ENCODE assay signal across 10 cellular contexts in genomic region chr14:74549588-74549987, GRCh38. TPM values are rescaled to one million over a fixed set of nuclear protein-coding genes. Genes with fewer than 3 reads are reported as not detected.
DNase-seq lines count a peak whose midpoint lies in the region; ATAC-seq, FAIRE-seq and TF ChIP-seq lines count a peak whose summit lies in the region.
"Had no signal": no experiment of that assay in that cellular context is flagged by ENCODE, and none has a peak within 500 bp of the region (broad histone marks: within the 10 kb centered on the region; RNA-seq: fewer than 3 reads in every experiment).

No MANE protein-coding gene starts in this region.

- peak; percentile 45 to 62 for TF ChIP-seq RAD21 in H1 (IDR thresholded peaks at IDR 0.05 in 1 of 2, conservative IDR thresholded peaks at IDR 0.05 in 1 of 2; ENCODE audit: low read depth in 2 of 2, low read length in 2 of 2)

- no peak overlapping the region for H3K23ac ChIP-seq in H1 (ENCODE audit: insufficient read length)

- H4K8ac ChIP-seq in H1 (ENCODE audit: extremely low read depth, insufficient read depth, low read length) = no peak overlapping the region

- intact Hi-C loops in posterior vena cava (cut with DNase I) = no loop called here

- peak; percentile 55 to 68 (median 58) for TF ChIP-seq CTCF in H1 (IDR thresholded peaks at IDR 0.05; ENCODE audit: control extremely low read depth in 1 of 3, insufficient read depth in 1 of 3, low read depth in 1 of 3, low read length in 3 of 3)

- no peak for FAIRE-seq in H1 (lab: Jason Lieb, UNC)

- no peak overlapping the region for H3K18ac ChIP-seq in H1 (ENCODE audit: extremely low read depth, low read length)

- no peak overlapping the region for H3K56ac ChIP-seq in H1 (replicated peaks; ENCODE audit: insufficient read length, low read depth, low read length)

- peaks cover 2% of the 10 kb centered on the region; the same call in 1 of the 2 replicates for H3K23me2 ChIP-seq in H1 (ENCODE audit: low read depth, low read length)

- H3K4me1 ChIP-seq in H1 (replicated peaks in 1 of 4; ENCODE audit: control insufficient read depth in 3 of 4, insufficient read depth in 4 of 4, low read length in 3 of 4) = peaks cover 0 to 16% (median 6%) of the 10 kb centered on the region in 4 experiments; a peak in 6 of 7 replicates

- H4K20me1 ChIP-seq in H1 (replicated peaks in 1 of 2; ENCODE audit: control insufficient read depth in 1 of 2, insufficient read depth in 2 of 2, low read length in 2 of 2) = no peaks in the 10 kb centered on the region

- CTCF ChIA-PET in H1 (lab: Charles Lee; ENCODE audit: partially characterized antibody) = interaction anchor here (0.7 to 2.5 kb wide), 12 partner anchors 9 to 92 kb away, joined by 3 to 9 read pairs (median 5); partner anchors contain the start of gene LTBP2

- no peak overlapping the region for H2BK15ac ChIP-seq in H1 (ENCODE audit: low read length)

- no peak overlapping the region for H3K14ac ChIP-seq in H1 (ENCODE audit: insufficient read length)

- POLR2A ChIA-PET in H1 (lab: Charles Lee; ENCODE audit: partially characterized antibody) = interaction anchor here (1.3 kb wide), 1 partner anchor 202 kb away, joined by 3 read pairs; the partner anchor contains the start of gene VRTN

- no peak overlapping the region for H2BK12ac ChIP-seq in H1 (ENCODE audit: low read depth, low read length)

- no peak overlapping the region for H3K4me3 ChIP-seq in H1 (ENCODE audit: extremely low read depth in 1 of 4, insufficient read depth in 2 of 4, low read depth in 3 of 4, low read length in 4 of 4)

- H3K4me2 ChIP-seq in H1 (ENCODE audit: insufficient read depth in 1 of 2, low read depth in 2 of 2, low read length in 2 of 2) = no peak overlapping the region

- H3K79me2 ChIP-seq in H1 (ENCODE audit: control insufficient read depth in 1 of 2, insufficient read depth in 2 of 2, low read length in 2 of 2) = no peaks in the 10 kb centered on the region

- TF ChIP-seq EP300 in H1 (IDR thresholded peaks at IDR 0.05; ENCODE audit: borderline replicate concordance in 1 of 2, low read depth in 2 of 2, low read length in 2 of 2) = no peak

- H3K9me3 ChIP-seq in H1 (ENCODE audit: insufficient read depth in 2 of 2, low read depth in 1 of 2, low read length in 1 of 2) = no peaks in the 10 kb centered on the region

- ATAC-seq in GM21576 (IDR thresholded peaks at IDR 0.05; ENCODE audit: unreplicated experiment) = no peak
- no peak for ATAC-seq in HG03571 (IDR thresholded peaks at IDR 0.05; ENCODE audit: unreplicated experiment)
- ATAC-seq in GM21723 (IDR thresholded peaks at IDR 0.05; ENCODE audit: unreplicated experiment) = no peak

- H2AK5ac ChIP-seq in H1 (ENCODE audit: low read depth, low read length) = 0 out of 2 replicates have a peak overlapping the region, but pooled peaks have one; percentile 9

- no peak for TF ChIP-seq POLR2A in H1 (IDR thresholded peaks at IDR 0.05; ENCODE audit: control extremely low read depth in 1 of 2, low read depth in 2 of 2, low read length in 2 of 2)

- peak overlapping the region; percentile 7 for H4K91ac ChIP-seq in H1 (replicated peaks; ENCODE audit: insufficient read length, low read length)

- no peak overlapping the region for H4K5ac ChIP-seq in H1 (ENCODE audit: insufficient read length, low read depth, low read length)

- 75% methylated on average over 1 of the region's 1 CpG; no CpG with 5 or more reads in 1 of the 2 experiments for WGBS in H1 (ENCODE audit: extremely low coverage in 1 of 2, insufficient coverage in 1 of 2, insufficient read length in 1 of 2, insufficient replicate concordance in 2 of 2, low coverage in 1 of 2, low lambda C conversion rate in 2 of 2, missing lambda C conversion rate in 1 of 2), 2 experiments

- no peak overlapping the region for H2AFZ ChIP-seq in H1 (ENCODE audit: low read length)

- H2BK20ac ChIP-seq in H1 (ENCODE audit: low read length) = no peak overlapping the region

- no peak overlapping the region for H3K4ac ChIP-seq in H1 (replicated peaks; ENCODE audit: insufficient read length, low read depth, low read length)

- no peak overlapping the region for H2BK120ac ChIP-seq in H1 (replicated peaks; ENCODE audit: low read depth, low read length)

- DNase-seq in EH (ENCODE audit: low read depth) = peak; percentile 16
- peak; percentile 29 for DNase-seq in M059J (ENCODE audit: low read depth)
- DNase-seq in H1 (ENCODE audit: low read depth in 1 of 2, low spot score in 2 of 2) = no peak
- DNase-seq in posterior vena cava (ENCODE audit: low spot score) = peak; percentile 74
- no peak for DNase-seq in stimulated activated CD4-positive, alpha-beta T cell treated with anti-CD3 and anti-CD28 coated beads, Interleukin-4, amount 100 ng/mL, for 1 hour
- DNase-seq: activated T-cell treated with anti-CD3 and anti-CD28 coated beads, Interleukin-2, amount 50 U/mL, for 48 hours; NCI-H69 had no signal

- no peaks in the 10 kb centered on the region for H3K79me1 ChIP-seq in H1 (ENCODE audit: low read depth, low read length)

- H3K27ac ChIP-seq in H1 (ENCODE audit: low read depth, low read length) = no peak overlapping the region

- no peak overlapping the region for H3K9ac ChIP-seq in H1 (replicated peaks in 1 of 4; ENCODE audit: extremely low read depth in 1 of 4, low read depth in 3 of 4, low read length in 3 of 4)

- H3K27me3 ChIP-seq in H1 (replicated peaks in 1 of 4; ENCODE audit: control insufficient read depth in 3 of 4, extremely low read depth in 1 of 4, insufficient read depth in 3 of 4, low read length in 3 of 4) = no peaks in the 10 kb centered on the region

- H3K36me3 ChIP-seq in H1 (ENCODE audit: control insufficient read depth in 2 of 4, insufficient read depth in 4 of 4, low read length in 3 of 4) = no peaks in the 10 kb centered on the region

- H2BK5ac ChIP-seq in H1 (ENCODE audit: low read depth, low read length) = 0 out of 2 replicates have a peak overlapping the region, but pooled peaks have one; percentile 16

TF ChIP-seq in H1, 55 proteins besides CTCF, POLR2A, EP300 and RAD21:
- TF ChIP-seq EZH2 (IDR thresholded peaks at IDR 0.05; ENCODE audit: low read depth, low read length, severe bottlenecking) (no peak), CBX8 (IDR thresholded peaks at IDR 0.05; ENCODE audit: borderline replicate concordance, low read depth, low read length) (no peak), SAP30 (IDR thresholded peaks at IDR 0.05; ENCODE audit: insufficient read depth, insufficient replicate concordance, low read length) (no peak)

RNA-seq across cellular contexts. Expression of gene ISCA2, which starts 56.0 kb away (rescaled TPM):
- 29.8 and 33.6 TPM in 2 replicates for total RNA-seq in M059J (2014; rRNA removed; shearing (Covaris generic))
- total RNA-seq in H1 (2021; fragmentation: NEBNext Ultra II Directional; extraction: Animal tissue kit (Norgen Biotek cat#: 25700)) = 43.5 and 51.5 TPM in 2 replicates
- 58.2 and 78.6 TPM in 2 replicates for polyA plus RNA-seq in H1 (2011; rRNA removed)
- 56.9 TPM for polyA plus RNA-seq in H1 (2011; cell fraction: cytosol; rRNA removed)
- polyA plus RNA-seq in H1 (2011; cell fraction: nucleus; rRNA removed) = 14.9 TPM
- polyA plus RNA-seq in H1 (2012, experiment 1 of 2) = 29.6 to 43.0 TPM (median 33.9 TPM) in 4 replicates
- 100 TPM for polyA plus RNA-seq in H1 (2012, experiment 2 of 2)
- polyA plus RNA-seq in H1 (2013, experiment 1 of 2) = 37.6 TPM
- 40.2 TPM for polyA plus RNA-seq in H1 (2013, experiment 2 of 2)
- polyA minus RNA-seq in H1 (2011; rRNA and poly(A)+ RNA removed) = 13.1 and 13.7 TPM in 2 replicates
- 20.4 TPM for polyA minus RNA-seq in H1 (2011; cell fraction: cytosol; rRNA and poly(A)+ RNA removed)
- 8.2 TPM for polyA minus RNA-seq in H1 (2011; cell fraction: nucleus; rRNA and poly(A)+ RNA removed)
- 10 to 100 TPM in 1 of 2 donors, 1 to 10 TPM in 1; 9.3 to 12.9 TPM for total RNA-seq in posterior vena cava

RNA-seq across cellular contexts. Expression of gene NPC2, which starts 56.5 kb away (rescaled TPM):
- total RNA-seq in M059J (2014; rRNA removed; shearing (Covaris generic)) = 390 and 816 TPM in 2 replicates
- 168 and 178 TPM in 2 replicates for total RNA-seq in H1 (2021; fragmentation: NEBNext Ultra II Directional; extraction: Animal tissue kit (Norgen Biotek cat#: 25700))
- 258 and 287 TPM in 2 replicates for polyA plus RNA-seq in H1 (2011; rRNA removed)
- 273 TPM for polyA plus RNA-seq in H1 (2011; cell fraction: cytosol; rRNA removed)
- polyA plus RNA-seq in H1 (2011; cell fraction: nucleus; rRNA removed) = 288 TPM
- polyA plus RNA-seq in H1 (2012, experiment 1 of 2) = 283 to 375 TPM (median 345 TPM) in 4 replicates
- polyA plus RNA-seq in H1 (2012, experiment 2 of 2) = 241 TPM
- polyA plus RNA-seq in H1 (2013, experiment 1 of 2) = 424 TPM
- 546 TPM for polyA plus RNA-seq in H1 (2013, experiment 2 of 2)
- polyA minus RNA-seq in H1 (2011; rRNA and poly(A)+ RNA removed) = 253 and 295 TPM in 2 replicates
- 120 TPM for polyA minus RNA-seq in H1 (2011; cell fraction: cytosol; rRNA and poly(A)+ RNA removed)
- polyA minus RNA-seq in H1 (2011; cell fraction: nucleus; rRNA and poly(A)+ RNA removed) = 120 TPM
- 100 to 1,000 TPM; 147 to 224 TPM for total RNA-seq in posterior vena cava

Comparison
In these comparisons a context has a peak if more than half of its experiments do, and no peak if none do; other contexts are left out.
1. DNase-seq: peak in EH (single experiment), M059J (single experiment) and posterior vena cava (single experiment); none in H1 (0 of 2) and stimulated activated CD4-positive, alpha-beta T cell treated with anti-CD3 and anti-CD28 coated beads, Interleukin-4, amount 100 ng/mL, for 1 hour (single experiment).